Comparison of ENCODE assay signal across 19 cellular contexts in the genomic region with DNA sequence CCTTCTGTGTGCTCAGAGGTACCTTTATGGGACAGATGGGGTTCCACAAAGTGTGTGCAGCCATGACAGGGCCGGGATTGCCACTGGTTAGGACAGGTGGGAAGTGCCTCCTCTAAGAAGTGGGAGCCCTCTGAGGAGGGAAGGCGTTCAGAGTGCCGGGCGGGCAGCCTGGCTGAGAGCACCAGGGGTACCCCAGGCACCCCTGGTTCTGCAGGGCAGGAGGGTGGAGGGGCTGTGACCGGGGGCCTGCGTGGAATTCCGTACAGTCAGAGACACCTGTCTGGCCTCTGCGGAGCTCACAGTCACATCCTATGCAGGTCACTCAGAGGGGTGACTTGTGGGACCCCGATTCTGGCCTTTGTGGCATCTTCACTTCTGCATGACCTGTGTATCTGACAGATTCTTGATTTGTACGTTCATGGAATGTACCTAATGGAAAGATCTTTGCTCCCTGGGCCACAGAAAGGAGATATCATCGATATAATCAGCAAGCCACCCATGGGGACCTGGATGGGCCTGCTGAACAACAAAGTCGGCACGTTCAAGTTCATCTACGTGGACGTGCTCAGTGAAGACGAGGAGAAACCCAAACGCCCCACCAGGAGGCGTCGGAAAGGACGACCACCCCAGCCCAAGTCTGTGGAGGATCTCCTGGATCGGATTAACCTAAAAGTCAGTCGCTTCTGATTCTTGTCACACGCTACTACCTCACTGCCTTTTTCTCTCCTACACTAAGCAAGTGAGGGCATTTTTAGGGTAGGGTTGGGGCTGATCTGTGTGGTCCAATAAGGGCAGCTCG.
DNase-seq lines count a peak whose midpoint lies in the region; ATAC-seq and TF ChIP-seq lines count a peak whose summit lies in the region.
"Had no signal": no experiment of that assay in that cellular context is flagged by ENCODE, and none has a peak within 500 bp of the region (broad histone marks: within the 10 kb centered on the region; RNA-seq: fewer than 3 reads in every experiment).

No MANE protein-coding gene starts in this region.

- in situ Hi-C loops in KBM-7 (cut with MboI; ENCODE audit: low pct_unique_long_range_greater_than_20kb, low sequenced_read_pairs), result no loop called here

- H3K9me2 ChIP-seq in SK-N-SH, result no peaks in the 10 kb centered on the region

- H2BK5ac ChIP-seq in mesenchymal stem cell (ENCODE audit: low read depth, low read length, poor library complexity, severe bottlenecking), result no peak overlapping the region

- no peak overlapping the region for H2BK12ac ChIP-seq in mesenchymal stem cell (ENCODE audit: low read length in 2 of 2)

- intact Hi-C loops in dorsolateral prefrontal cortex (cut with DNase I), result loop anchor here in 1 of 2 donors (5.0 kb wide), 2 partner anchors 136 to 356 kb away; no protein-coding TSS in a partner anchor
- intact Hi-C loops in uterus (cut with DNase I; ENCODE audit: low total_unique reads), result no loop called here

- no peak for DNase-seq in SK-N-SH
- no peak for DNase-seq in dorsolateral prefrontal cortex
- no peak for DNase-seq in mesenchymal stem cell
- no peak for DNase-seq in KBM-7
- no peak for DNase-seq in uterus
- no peak for DNase-seq in NCI-H526 treated with DMSO at 0.1 percent for 48 hours (lab: John Stamatoyannopoulos, UW)
- no peak for DNase-seq in SIG-M5 (lab: John Stamatoyannopoulos, UW)
- DNase-seq: C1 segment of cervical spinal cord, KG1, NCI-H1105, NCI-H187, NCI-H446, NCI-H748 treated with DMSO at 0.1 percent for 48 hours, PC-9 had no signal

- no peak overlapping the region for H3K9ac ChIP-seq in SK-N-SH
- peak overlapping the region; percentile 7 for H3K9ac ChIP-seq in mesenchymal stem cell (ENCODE audit: low read length)

- no peak overlapping the region for H3K4ac ChIP-seq in mesenchymal stem cell (ENCODE audit: low read depth in 1 of 2, low read length in 2 of 2)

- H4K20me1 ChIP-seq in SK-N-SH (ENCODE audit: insufficient read depth), result no peaks in the 10 kb centered on the region

- no peak for TF ChIP-seq EP300 in SK-N-SH (IDR thresholded peaks at IDR 0.05; ENCODE audit: borderline replicate concordance in 1 of 2, low read depth in 1 of 2, low read length in 1 of 2)

- CTCF ChIA-PET in SK-N-SH (lab: Yijun Ruan, JAX), result no interaction called here

- POLR2A ChIA-PET in SK-N-SH (lab: Yijun Ruan, JAX), result no interaction called here

- WGBS in SK-N-SH (ENCODE audit: low lambda C conversion rate), result 81% methylated on average over 19 of the region's 24 CpGs
- 94% methylated on average over 22 of the region's 24 CpGs for WGBS in mesenchymal stem cell

- H2BK120ac ChIP-seq in mesenchymal stem cell (ENCODE audit: low read depth, low read length), result peak overlapping the region; percentile 8

- H4K91ac ChIP-seq in mesenchymal stem cell (ENCODE audit: low read length), result no peak overlapping the region

- H2BK15ac ChIP-seq in mesenchymal stem cell (ENCODE audit: low read depth, poor library complexity, severe bottlenecking), result no peak overlapping the region

- no peak for TF ChIP-seq POLR2A in uterus (IDR thresholded peaks at IDR 0.05)

- TF ChIP-seq RAD21 in SK-N-SH (IDR thresholded peaks at IDR 0.05; ENCODE audit: low read length), result no peak

- no peak overlapping the region for H3K4me3 ChIP-seq in SK-N-SH (ENCODE audit: low read depth in 2 of 2, low read length in 1 of 2)
- H3K4me3 ChIP-seq in dorsolateral prefrontal cortex, result no peak overlapping the region
- no peak overlapping the region for H3K4me3 ChIP-seq in mesenchymal stem cell (ENCODE audit: insufficient read depth in 1 of 2, low read depth in 1 of 2, low read length in 2 of 2)
- H3K4me3 ChIP-seq in uterus, result no peak overlapping the region
- H3K4me3 ChIP-seq: PC-9, SK-N-MC had no signal

- no peak overlapping the region for H3K23ac ChIP-seq in mesenchymal stem cell (ENCODE audit: low read length in 2 of 2)

- ATAC-seq in SK-N-SH treated with all-trans-retinoic acid at 6 μM for 48 hours, result no peak
- ATAC-seq: HCT116 had no signal

- TF ChIP-seq CTCF in SK-N-SH (IDR thresholded peaks at IDR 0.05), result 0 out of 2 replicates have a peak, but pooled peaks have one; percentile 12
- TF ChIP-seq CTCF in dorsolateral prefrontal cortex (IDR thresholded peaks at IDR 0.05 in 54 of 56, conservative IDR thresholded peaks at IDR 0.05 in 2 of 56; ENCODE audit: low read depth in 1 of 56, partially characterized antibody in 56 of 56), result no peak
- no peak for TF ChIP-seq CTCF in uterus (IDR thresholded peaks at IDR 0.05)

- H3K4me1 ChIP-seq in SK-N-SH (ENCODE audit: control insufficient read depth in 1 of 2, insufficient read depth in 2 of 2, low read depth in 1 of 2, low read length in 1 of 2) (peaks cover 0 to 35% of the 10 kb centered on the region in 2 experiments), mesenchymal stem cell (ENCODE audit: control insufficient read depth, insufficient read depth, low read depth, low read length) (peaks cover 16% of the 10 kb centered on the region), uterus (no peaks in the 10 kb centered on the region)

- no peak overlapping the region for H3K27ac ChIP-seq in SK-N-SH (ENCODE audit: low read depth in 2 of 2, low read length in 1 of 2)
- peak overlapping the region in 51 of 59 donors; percentile 9 to 99 (median 94) for H3K27ac ChIP-seq in dorsolateral prefrontal cortex
- H3K27ac ChIP-seq in mesenchymal stem cell (ENCODE audit: low read length, poor library complexity, severe bottlenecking), result no peak overlapping the region
- no peak overlapping the region for H3K27ac ChIP-seq in uterus
- H3K27ac ChIP-seq: 22Rv1, HL-60, PC-9, SK-N-MC had no signal

- H3K79me1 ChIP-seq in mesenchymal stem cell (replicated peaks; ENCODE audit: low read length, poor library complexity, severe bottlenecking), result peaks cover 16% of the 10 kb centered on the region

- H3K4me2 ChIP-seq in SK-N-SH, result no peak overlapping the region
- no peak overlapping the region for H3K4me2 ChIP-seq in mesenchymal stem cell (ENCODE audit: low read length, poor library complexity, severe bottlenecking)
- H3K4me2 ChIP-seq: PC-9 had no signal

- H3K18ac ChIP-seq in mesenchymal stem cell (ENCODE audit: low read depth in 1 of 2, low read length in 2 of 2), result no peak overlapping the region

- H3K9me3 ChIP-seq in SK-N-SH (no peaks in the 10 kb centered on the region), mesenchymal stem cell (ENCODE audit: control insufficient read depth, low read length) (no peaks in the 10 kb centered on the region), uterus (no peaks in the 10 kb centered on the region)

- H3K79me2 ChIP-seq in SK-N-SH (ENCODE audit: insufficient read depth), result peaks cover 21% of the 10 kb centered on the region

- no peak overlapping the region for H4K8ac ChIP-seq in mesenchymal stem cell (ENCODE audit: low read length)

- H3K27me3 ChIP-seq in SK-N-SH (ENCODE audit: insufficient read depth) (no peaks in the 10 kb centered on the region), dorsolateral prefrontal cortex (no peaks in the 10 kb centered on the region), mesenchymal stem cell (ENCODE audit: control insufficient read depth in 1 of 2, insufficient read depth in 1 of 2, low read length in 2 of 2) (no peaks in the 10 kb centered on the region), uterus (peaks cover 0 to 2% of the 10 kb centered on the region in 2 donors)

- peaks cover 38% of the 10 kb centered on the region for H3F3A ChIP-seq in SK-N-SH (replicated peaks; ENCODE audit: insufficient read depth)

- H3K36me3 ChIP-seq in SK-N-SH (replicated peaks in 1 of 2; ENCODE audit: control insufficient read depth in 1 of 2, insufficient read depth in 2 of 2, low read length in 1 of 2) (peaks cover 35 to 59% of the 10 kb centered on the region in 2 experiments), mesenchymal stem cell (ENCODE audit: control insufficient read depth in 1 of 2, insufficient read depth in 2 of 2, low read depth in 1 of 2, low read length in 2 of 2) (peaks cover 30 to 90% of the 10 kb centered on the region in 2 experiments), uterus (no peaks in the 10 kb centered on the region)

- peak overlapping the region; percentile 52 for H2AK5ac ChIP-seq in mesenchymal stem cell (ENCODE audit: low read length, severe bottlenecking)

- no peak overlapping the region for H3K14ac ChIP-seq in mesenchymal stem cell (ENCODE audit: low read length in 2 of 2)

- H2AFZ ChIP-seq in SK-N-SH (ENCODE audit: low read depth) (no peak overlapping the region), mesenchymal stem cell (ENCODE audit: low read depth, low read length) (no peak overlapping the region)
- H2AFZ ChIP-seq: PC-9 had no signal

TF ChIP-seq in SK-N-SH, 30 proteins besides CTCF, POLR2A, EP300 and RAD21 (continues in another document):
- TF ChIP-seq TAF1 (IDR thresholded peaks at IDR 0.05; ENCODE audit: borderline replicate concordance, low read depth, low read length) (no peak), RFX5 (IDR thresholded peaks at IDR 0.05; ENCODE audit: low read length) (no peak)

TF ChIP-seq in SK-N-SH treated with all-trans-retinoic acid at 6 μM for 48 hours, 23 proteins besides CTCF, POLR2A, EP300 and RAD21 (continues in another document):
- TF ChIP-seq CSDC2 (CRISPR knock-in tag; IDR thresholded peaks at IDR 0.05) (no peak), ZNF70 (CRISPR knock-in tag; IDR thresholded peaks at IDR 0.05) (no peak), TOX (CRISPR knock-in tag; IDR thresholded peaks at IDR 0.05; ENCODE audit: borderline replicate concordance) (no peak), TCF4 (CRISPR knock-in tag; IDR thresholded peaks at IDR 0.05; ENCODE audit: borderline replicate concordance) (no peak), ZNF565 (CRISPR knock-in tag; conservative IDR thresholded peaks at IDR 0.05; ENCODE audit: low read depth) (no peak), OSR1 (CRISPR knock-in tag; IDR thresholded peaks at IDR 0.05) (no peak), ZFP30 (CRISPR knock-in tag; IDR thresholded peaks at IDR 0.05) (no peak), PPARA (CRISPR knock-in tag; IDR thresholded peaks at IDR 0.05; ENCODE audit: borderline replicate concordance) (no peak)
- TF ChIP-seq, protein P1, sequence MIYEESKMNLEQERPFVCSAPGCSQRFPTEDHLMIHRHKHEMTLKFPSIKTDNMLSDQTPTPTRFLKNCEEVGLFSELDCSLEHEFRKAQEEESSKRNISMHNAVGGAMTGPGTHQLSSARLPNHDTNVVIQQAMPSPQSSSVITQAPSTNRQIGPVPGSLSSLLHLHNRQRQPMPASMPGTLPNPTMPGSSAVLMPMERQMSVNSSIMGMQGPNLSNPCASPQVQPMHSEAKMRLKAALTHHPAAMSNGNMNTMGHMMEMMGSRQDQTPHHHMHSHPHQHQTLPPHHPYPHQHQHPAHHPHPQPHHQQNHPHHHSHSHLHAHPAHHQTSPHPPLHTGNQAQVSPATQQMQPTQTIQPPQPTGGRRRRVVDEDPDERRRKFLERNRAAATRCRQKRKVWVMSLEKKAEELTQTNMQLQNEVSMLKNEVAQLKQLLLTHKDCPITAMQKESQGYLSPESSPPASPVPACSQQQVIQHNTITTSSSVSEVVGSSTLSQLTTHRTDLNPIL (CRISPR knock-in tag; IDR thresholded peaks at IDR 0.05; ENCODE audit: low read depth), result no peak

Comparison
In these comparisons a context has a peak if more than half of its experiments do, and no peak if none do; other contexts are left out.
1. H3K27ac ChIP-seq: peak in dorsolateral prefrontal cortex (51 of 59); none in SK-N-SH (0 of 2), mesenchymal stem cell (single experiment) and uterus (0 of 2).